ENCODE assay signal across 12 cellular contexts in genomic region chr3:172627057-172627809, GRCh38.
DNase-seq lines count a peak whose midpoint lies in the region; ATAC-seq and TF ChIP-seq lines count a peak whose summit lies in the region.
"Had no signal": no experiment of that assay in that cellular context is flagged by ENCODE, and none has a peak within 500 bp of the region (broad histone marks: within the 10 kb centered on the region; RNA-seq: fewer than 3 reads in every experiment).

No MANE protein-coding gene starts in this region.

- no peak for TF ChIP-seq POLR2A in erythroblast (IDR thresholded peaks at IDR 0.05; ENCODE audit: low read length)

- H3K4me2 ChIP-seq in PC-9 = no peak overlapping the region

- DNase-seq in EH (ENCODE audit: low read depth) (peak; percentile 32), PC-9 (no peak), erythroblast (lab: John Stamatoyannopoulos, UW) (peak; percentile 12 to 41), caudate nucleus (lab: John Stamatoyannopoulos, UW) (no peak), NCI-H128 (lab: John Stamatoyannopoulos, UW; ENCODE audit: unreplicated experiment) (no peak), A172 (ENCODE audit: low spot score) (no peak)
- DNase-seq: activated CD4-positive, alpha-beta T cell treated with anti-CD3 and anti-CD28 coated beads for 36 hours had no signal

- BruUV-seq in PC-9 (replicated peaks; lab: Mats Ljungman, UMichigan) = no TSS peak

- no peaks in the 10 kb centered on the region for H3K27me3 ChIP-seq in PC-9 (ENCODE audit: insufficient read depth, low read depth)
- no peaks in the 10 kb centered on the region for H3K27me3 ChIP-seq in muscle layer of duodenum (ENCODE audit: low read depth, low read length)
- H3K27me3 ChIP-seq: MG63 had no signal

- peaks cover 36% of the 10 kb centered on the region for H3F3A ChIP-seq in PC-9 (ENCODE audit: insufficient read depth, low read depth)

- H3K9me3 ChIP-seq in PC-9 (ENCODE audit: insufficient read depth, low read depth) (no peaks in the 10 kb centered on the region), muscle layer of duodenum (ENCODE audit: control insufficient read depth in 1 of 2, low read length in 2 of 2) (no peaks in the 10 kb centered on the region)

- H3K4me1 ChIP-seq in PC-9 (replicated peaks; ENCODE audit: insufficient read depth) (peaks cover 30% of the 10 kb centered on the region), muscle layer of duodenum (ENCODE audit: control insufficient read depth in 1 of 2, insufficient read depth in 2 of 2, low read length in 2 of 2) (peaks cover 0 to 4% of the 10 kb centered on the region in 2 donors)

- ATAC-seq in GM19397 (IDR thresholded peaks at IDR 0.05; ENCODE audit: unreplicated experiment) = no peak
- ATAC-seq: activated CD4-positive, alpha-beta T cell treated with anti-CD3 and anti-CD28 coated beads for 36 hours; activated naive CD4-positive, alpha-beta T cell treated with anti-CD3 and anti-CD28 coated beads, Interleukin-2, amount 50 U/mL, for 72 hours; Panc1 had no signal

- peak overlapping the region; percentile 32 for H3K27ac ChIP-seq in PC-9
- H3K27ac ChIP-seq in muscle layer of duodenum (ENCODE audit: low read length) = peak overlapping the region; percentile 41
- no peak overlapping the region for H3K27ac ChIP-seq in caudate nucleus (ENCODE audit: low read depth, low read length)

- intact Hi-C loops in PC-9 (cut with micrococcal nuclease; ENCODE audit: unreplicated experiment) = no loop called here

- no peaks in the 10 kb centered on the region for H3K9me2 ChIP-seq in PC-9 (ENCODE audit: insufficient read depth)

- POLR2A ChIA-PET in PC-9 (lab: Charles Lee; ENCODE audit: unreplicated experiment) = interaction anchor here (0.6 to 0.8 kb wide), 3 partner anchors 32 to 964 kb away, joined by 4 to 10 read pairs (median 10); no protein-coding TSS in a partner anchor

- TF ChIP-seq CTCF in PC-9 (conservative IDR thresholded peaks at IDR 0.05) = no peak

- H3K4me3 ChIP-seq in PC-9 (no peak overlapping the region), muscle layer of duodenum (ENCODE audit: low read depth in 1 of 2, low read length in 2 of 2) (no peak overlapping the region)
- H3K4me3 ChIP-seq: MG63 had no signal

- H4K20me1 ChIP-seq in PC-9 (ENCODE audit: insufficient read depth) = no peaks in the 10 kb centered on the region

- peaks cover 7% of the 10 kb centered on the region; the same call in 1 of the 2 replicates for H3K36me3 ChIP-seq in PC-9 (ENCODE audit: low read depth)
- H3K36me3 ChIP-seq in muscle layer of duodenum (ENCODE audit: control insufficient read depth in 1 of 2, insufficient read depth in 2 of 2, low read length in 2 of 2) = no peaks in the 10 kb centered on the region

- CTCF ChIA-PET in PC-9 (lab: Charles Lee) = interaction anchor here (0.7 kb wide), 1 partner anchor 40 kb away, joined by 6 read pairs; no protein-coding TSS in a partner anchor

- no peaks in the 10 kb centered on the region for H3K79me2 ChIP-seq in PC-9 (ENCODE audit: low read depth)

- no peak overlapping the region for H2AFZ ChIP-seq in PC-9

Comparison
In these comparisons a context has a peak if more than half of its experiments do, and no peak if none do; other contexts are left out.
1. DNase-seq: peak in EH (single experiment) and erythroblast (2 of 2); none in PC-9 (0 of 2), caudate nucleus (0 of 61), NCI-H128 (single experiment) and A172 (single experiment).